ENCODE assay signal across 22 cellular contexts in the genomic region with DNA sequence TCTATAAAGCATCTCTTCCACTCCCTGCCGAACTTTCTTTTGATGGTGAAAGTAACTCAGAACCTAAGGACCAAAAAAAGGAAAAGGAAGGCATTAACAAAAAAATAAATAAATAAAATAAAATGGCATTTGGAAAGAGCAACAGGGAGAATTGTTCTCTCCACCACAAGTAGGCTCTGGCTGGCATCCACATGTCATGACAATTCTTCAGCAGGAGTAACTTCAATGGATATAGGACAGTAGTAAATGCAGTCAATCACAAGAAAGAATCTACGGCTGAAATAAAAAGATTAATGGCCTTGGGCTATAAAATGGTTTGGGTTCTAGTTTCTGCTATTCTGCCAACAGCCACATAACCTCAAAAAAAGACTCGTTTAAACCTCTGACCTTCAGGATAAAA.
"Had no signal": no experiment of that assay in that cellular context is flagged by ENCODE, and none has a peak within 500 bp of the region (broad histone marks: within the 10 kb centered on the region; RNA-seq: fewer than 3 reads in every experiment).

No MANE protein-coding gene starts in this region.

- H3K9me3 ChIP-seq: lower lobe of right lung, spleen, thoracic aorta, upper lobe of left lung had no signal

- DNase-seq: activated CD4-positive, alpha-beta T cell treated with anti-CD3 and anti-CD28 coated beads, Interleukin-2, amount 10 ng/mL, durations not matched to agents 7 days and 5 days; activated CD4-positive, CD25-positive, alpha-beta regulatory T cell treated with anti-CD3 and anti-CD28 coated beads, Interleukin-2, amount 50 U/mL, for 72 hours; activated gamma-delta T cell treated with Interleukin-2 at 50 U/mL for 16 hours; activated T-cell treated with anti-CD3 and anti-CD28 coated beads, Interleukin-2, amount 50 U/mL, for 1 hour; foreskin keratinocyte; lower lobe of right lung; naive thymus-derived CD8-positive, alpha-beta T cell; retina; spleen; stimulated activated CD4-positive, alpha-beta T cell treated with anti-CD3 and anti-CD28 coated beads, Interleukin-4, amount 100 ng/mL, for 24 hours; stimulated activated naive CD4-positive, alpha-beta T cell treated with Interleukin-2 at 50 U/mL for 16 hours; T-cell; upper lobe of left lung; WERI-Rb-1 had no signal

- H3K4me2 ChIP-seq: neural progenitor cell had no signal

- H3K9me3 Mint-ChIP-seq: activated CD4-positive, alpha-beta T cell treated with anti-CD3 and anti-CD28 coated beads, Interleukin-2, amount 10 ng/mL, durations not matched to agents 7 days and 5 days; activated naive CD4-positive, alpha-beta T cell treated with anti-CD3 and anti-CD28 coated beads, Interleukin-2, amount 50 U/mL, for 24 hours; central memory CD8-positive, alpha-beta T cell; naive thymus-derived CD8-positive, alpha-beta T cell; neural progenitor cell; T-cell; T-helper 2 cell treated with Interferon-gamma antibody and Interleukin-4, amounts not matched to agents 5 μg/mL and 100 μg/mL, for 36 hours had no signal

- H3K4me1 Mint-ChIP-seq: neural progenitor cell had no signal

- H3K4me3 ChIP-seq: lower lobe of right lung, neural progenitor cell, spleen, thoracic aorta, upper lobe of left lung had no signal

- ATAC-seq: foreskin keratinocyte, left lobe of liver, lower lobe of right lung had no signal

- H3K27ac Mint-ChIP-seq: activated naive CD4-positive, alpha-beta T cell treated with anti-CD3 and anti-CD28 coated beads, Interleukin-2, amount 50 U/mL, for 24 hours; neural progenitor cell; progenitor cell of endocrine pancreas; T-helper 2 cell treated with Interferon-gamma antibody and Interleukin-4, amounts not matched to agents 5 μg/mL and 100 μg/mL, for 36 hours had no signal

- H3K27me3 Mint-ChIP-seq: activated CD4-positive, alpha-beta T cell treated with anti-CD3 and anti-CD28 coated beads, Interleukin-2, amount 10 ng/mL, durations not matched to agents 7 days and 5 days; activated naive CD4-positive, alpha-beta T cell treated with anti-CD3 and anti-CD28 coated beads, Interleukin-2, amount 50 U/mL, for 24 hours; central memory CD8-positive, alpha-beta T cell; naive thymus-derived CD8-positive, alpha-beta T cell; progenitor cell of endocrine pancreas; T-cell had no signal

- H3K27me3 ChIP-seq: foreskin keratinocyte, neural progenitor cell, spleen, upper lobe of left lung had no signal

- H3K9ac ChIP-seq: neural progenitor cell had no signal

- H3K4me3 Mint-ChIP-seq: activated CD4-positive, alpha-beta T cell treated with anti-CD3 and anti-CD28 coated beads, Interleukin-2, amount 10 ng/mL, durations not matched to agents 7 days and 5 days; activated naive CD4-positive, alpha-beta T cell treated with anti-CD3 and anti-CD28 coated beads, Interleukin-2, amount 50 U/mL, for 24 hours; central memory CD8-positive, alpha-beta T cell; neural progenitor cell; T-cell; T-helper 2 cell treated with Interferon-gamma antibody and Interleukin-4, amounts not matched to agents 5 μg/mL and 100 μg/mL, for 36 hours had no signal

- H3K4me1 ChIP-seq: foreskin keratinocyte, lower lobe of right lung, neural progenitor cell, spleen, upper lobe of left lung had no signal

- H2AFZ ChIP-seq: neural progenitor cell had no signal

- H3K27ac ChIP-seq: epithelial cell of prostate, foreskin keratinocyte, lower lobe of right lung, neural progenitor cell, spleen, thoracic aorta, upper lobe of left lung, WERI-Rb-1 had no signal
